Comparison of ENCODE assay signal across 8 cellular contexts in the genomic region with DNA sequence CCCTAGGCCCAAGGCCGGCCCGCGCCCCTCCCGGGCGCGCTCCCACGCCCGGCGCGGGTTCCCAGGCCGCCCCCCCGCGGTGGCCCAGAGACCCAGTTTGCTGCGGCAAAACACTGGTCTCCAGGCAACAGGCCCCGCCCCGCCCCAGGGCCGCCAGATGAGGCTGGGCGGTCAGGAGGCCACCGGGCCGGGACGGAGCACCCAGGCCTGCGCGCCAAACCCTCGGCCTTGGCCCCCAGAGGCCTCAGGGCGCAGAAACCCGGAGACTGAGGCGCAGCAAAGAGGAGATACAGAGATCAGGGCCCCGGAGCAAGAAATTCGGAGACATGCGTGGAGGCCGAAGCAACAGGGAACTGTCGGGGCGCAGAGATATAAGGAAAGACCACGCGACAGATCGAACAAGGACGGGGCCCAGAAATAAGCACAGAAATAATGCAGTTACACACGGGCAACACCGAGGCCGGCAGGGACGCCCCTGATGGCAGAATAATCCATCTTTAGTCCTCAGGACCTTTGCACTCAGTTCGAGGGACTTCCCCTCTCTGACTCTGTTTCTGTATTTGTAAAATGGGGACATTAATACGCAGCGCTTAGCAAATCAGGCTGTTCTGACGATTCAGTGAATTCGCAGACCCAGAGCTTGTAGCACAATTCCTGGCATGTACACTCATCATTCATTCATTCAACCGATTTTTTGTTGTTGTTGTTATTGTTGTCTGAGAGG. TPM values are rescaled to one million over a fixed set of nuclear protein-coding genes. Genes with fewer than 3 reads are reported as not detected.
A peak's percentile ranks its signal among the peaks of the same experiment; 100 is the strongest.
DNase-seq lines count a peak whose midpoint lies in the region; ATAC-seq and TF ChIP-seq lines count a peak whose summit lies in the region.

No MANE protein-coding gene starts in this region.

- DNase-seq in activated T-cell treated with anti-CD3 and anti-CD28 coated beads for 1 hour (ENCODE audit: low read depth) = peak; percentile 67
- DNase-seq in activated T-cell treated with anti-CD3 and anti-CD28 coated beads for 4 hours = no peak
- peak; percentile 88 for DNase-seq in HK-2 (ENCODE audit: unreplicated experiment)
- peak; percentile 87 to 90 for DNase-seq in SJCRH30
- DNase-seq in activated naive CD4-positive, alpha-beta T cell treated with anti-CD3 and anti-CD28 coated beads, Interleukin-2, amount 50 U/mL, for 16 hours = peak; percentile 70
- DNase-seq in thoracic aorta (ENCODE audit: low spot score) = peak; percentile 83

- TF ChIP-seq EP300 in gastroesophageal sphincter (IDR thresholded peaks at IDR 0.05) = no peak

- H3K9me3 ChIP-seq in SJCRH30 (replicated peaks) (no peaks in the 10 kb centered on the region), gastroesophageal sphincter (no peaks in the 10 kb centered on the region), neuron (ENCODE audit: low read length) (no peaks in the 10 kb centered on the region), thoracic aorta (no peaks in the 10 kb centered on the region)

- 15 to 21% methylated on average over 15 to 19 of the region's 47 CpGs for WGBS in gastroesophageal sphincter (ENCODE audit: low coverage in 1 of 2), 2 donors

- no peak overlapping the region for H2AFZ ChIP-seq in neuron (ENCODE audit: low read depth, low read length)

- H3K4me3 ChIP-seq in SJCRH30 (peak overlapping the region; percentile 61), gastroesophageal sphincter (peak overlapping the region; percentile 35 to 59), neuron (ENCODE audit: low read length) (peak overlapping the region; percentile 31), thoracic aorta (peak overlapping the region; percentile 77)

- H3K27me3 ChIP-seq in SJCRH30 (no peaks in the 10 kb centered on the region), gastroesophageal sphincter (no peaks in the 10 kb centered on the region), neuron (ENCODE audit: insufficient read depth, low read length) (no peaks in the 10 kb centered on the region), thoracic aorta (replicated peaks; ENCODE audit: insufficient read depth) (no peaks in the 10 kb centered on the region)

- peak overlapping the region; percentile 53 for H3K27ac ChIP-seq in SJCRH30
- peak overlapping the region; percentile 76 to 99 (median 89) for H3K27ac ChIP-seq in gastroesophageal sphincter
- H3K27ac ChIP-seq in thoracic aorta = peak overlapping the region; percentile 94 to 97

- TF ChIP-seq CTCF in gastroesophageal sphincter (IDR thresholded peaks at IDR 0.05) = peak in 1 of 4 experiments; percentile 18
- TF ChIP-seq CTCF in thoracic aorta (IDR thresholded peaks at IDR 0.05) = no peak

- ATAC-seq in gastroesophageal sphincter = peak; percentile 79
- ATAC-seq in thoracic aorta (ENCODE audit: insufficient number of reproducible peaks, low FRiP score, low read depth) = peak; percentile 39

- TF ChIP-seq POLR2A in gastroesophageal sphincter (IDR thresholded peaks at IDR 0.05) = peak; percentile 31 to 44

- H3K4me1 ChIP-seq in SJCRH30 = peaks cover 13% of the 10 kb centered on the region; the same call in 1 of the 2 replicates
- H3K4me1 ChIP-seq in gastroesophageal sphincter = peaks cover 3 to 55% (median 17%) of the 10 kb centered on the region in 3 donors
- peaks cover 22% of the 10 kb centered on the region for H3K4me1 ChIP-seq in neuron (ENCODE audit: insufficient read depth, low read length)
- H3K4me1 ChIP-seq in thoracic aorta (ENCODE audit: control insufficient read depth in 1 of 2, low read depth in 2 of 2) = peaks cover 14 to 24% of the 10 kb centered on the region in 2 donors

- no peaks in the 10 kb centered on the region for H3K36me3 ChIP-seq in SJCRH30
- H3K36me3 ChIP-seq in gastroesophageal sphincter = no peaks in the 10 kb centered on the region
- no peaks in the 10 kb centered on the region for H3K36me3 ChIP-seq in neuron (ENCODE audit: insufficient read depth, low read length)
- no peaks in the 10 kb centered on the region for H3K36me3 ChIP-seq in thoracic aorta

RNA-seq across cellular contexts. Expression of gene ERCC1, which starts 20.8 kb away (rescaled TPM):
- 29.7 and 32.3 TPM in 2 replicates for total RNA-seq in SJCRH30 (2014; rRNA removed; shearing (Covaris generic))
- total RNA-seq in gastroesophageal sphincter (10 to 100 TPM; 52.7 to 84.6 (median 68.4) TPM), thoracic aorta (100 to 1,000 TPM in 1 of 2 donors, 10 to 100 TPM in 1; 99.8 to 224 TPM)

RNA-seq across cellular contexts. Expression of gene FOSB, which starts 23.3 kb away (rescaled TPM):
- 0.35 and 0.40 TPM in 2 replicates for total RNA-seq in SJCRH30 (2014; rRNA removed; shearing (Covaris generic))
- total RNA-seq in gastroesophageal sphincter (10 to 100 TPM in 2 of 4 donors, 1 to 10 TPM in 2; 1.9 to 38.0 (median 15.6) TPM), thoracic aorta (100 to 1,000 TPM; 126 to 587 TPM)

RNA-seq across cellular contexts. Expression of gene POLR1G, which starts 38.0 kb away (rescaled TPM):
- 20.9 and 21.8 TPM in 2 replicates for total RNA-seq in SJCRH30 (2014; rRNA removed; shearing (Covaris generic))
- total RNA-seq in gastroesophageal sphincter (10 to 100 TPM in 1 of 4 donors, 1 to 10 TPM in 3; 1.7 to 10.7 (median 5.8) TPM), thoracic aorta (1 to 10 TPM; 2.2 to 9.9 TPM)

RNA-seq across cellular contexts. Expression of gene PPP1R13L, which starts 39.6 kb away (rescaled TPM):
- 2.4 and 3.2 TPM in 2 replicates for total RNA-seq in SJCRH30 (2014; rRNA removed; shearing (Covaris generic))
- total RNA-seq in gastroesophageal sphincter = 10 to 100 TPM in 1 of 4 donors, 1 to 10 TPM in 3; 5.5 to 15.5 (median 9.3) TPM
- total RNA-seq in thoracic aorta = 100 to 1,000 TPM in 1 of 2 donors, 10 to 100 TPM in 1; 51.2 to 112 TPM

RNA-seq across cellular contexts. Expression of gene RTN2, which starts 52.4 kb away (rescaled TPM):
- 29.3 and 30.9 TPM in 2 replicates for total RNA-seq in SJCRH30 (2014; rRNA removed; shearing (Covaris generic))
- total RNA-seq in gastroesophageal sphincter (10 to 100 TPM; 11.0 to 19.6 (median 15.3) TPM), thoracic aorta (10 to 100 TPM; 16.0 to 22.6 TPM)
